In the genomic region with DNA sequence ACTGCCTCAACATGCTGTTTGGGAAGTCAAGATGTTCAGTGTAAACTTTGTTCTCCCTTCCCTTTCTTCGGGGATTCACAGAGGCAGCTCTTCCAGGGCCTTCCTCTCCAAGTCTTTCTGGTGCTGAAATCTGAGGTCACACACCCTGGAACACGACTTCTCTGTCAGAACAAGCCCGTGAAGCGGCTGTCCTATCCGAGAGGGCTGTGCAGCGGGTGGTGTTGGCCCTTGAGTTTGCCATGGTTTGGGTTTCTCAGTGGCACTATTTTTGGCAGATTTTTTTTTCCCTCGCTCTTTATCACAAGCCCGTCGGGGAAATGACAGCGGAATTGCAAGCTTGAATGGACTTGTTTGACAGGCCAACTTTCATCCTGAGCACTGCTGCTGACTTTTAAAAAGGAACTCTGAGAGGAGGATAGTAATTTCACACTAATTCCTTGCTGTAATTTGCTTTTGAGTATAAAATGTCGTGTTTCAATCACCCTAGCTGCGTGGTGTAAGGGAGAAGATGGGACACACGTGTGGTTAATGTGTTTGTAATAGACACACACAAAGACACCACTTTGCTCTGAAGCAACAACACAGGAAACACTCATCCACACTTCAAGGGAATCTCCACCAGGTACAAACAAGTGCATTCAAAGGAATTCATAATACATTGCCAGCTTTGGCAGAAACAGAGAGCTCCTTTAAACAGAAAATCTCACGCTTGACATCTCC, we compare ENCODE assay signal across 13 cellular contexts.
DNase-seq lines count a peak whose midpoint lies in the region; ATAC-seq and TF ChIP-seq lines count a peak whose summit lies in the region.
"Had no signal": no experiment of that assay in that cellular context is flagged by ENCODE, and none has a peak within 500 bp of the region (broad histone marks: within the 10 kb centered on the region; RNA-seq: fewer than 3 reads in every experiment).

No MANE protein-coding gene starts in this region.

- peaks cover 7% of the 10 kb centered on the region for H3K27me3 Mint-ChIP-seq in progenitor cell of endocrine pancreas
- peaks cover 0 to 5% (median 0%) of the 10 kb centered on the region in 5 donors for H3K27me3 Mint-ChIP-seq in naive thymus-derived CD8-positive, alpha-beta T cell
- H3K27me3 Mint-ChIP-seq: activated CD4-positive, alpha-beta memory T cell treated with anti-CD3 and anti-CD28 coated beads for 36 hours; activated naive CD8-positive, alpha-beta T cell had no signal

- no peaks in the 10 kb centered on the region for H3K9me3 Mint-ChIP-seq in progenitor cell of endocrine pancreas (ENCODE audit: low read depth)
- no peaks in the 10 kb centered on the region for H3K9me3 Mint-ChIP-seq in naive thymus-derived CD8-positive, alpha-beta T cell
- H3K9me3 Mint-ChIP-seq: activated CD4-positive, alpha-beta memory T cell treated with anti-CD3 and anti-CD28 coated beads for 36 hours; T-cell had no signal

- intact Hi-C loops in left ventricle myocardium superior (cut with micrococcal nuclease) (loop anchor here (10.0 kb wide), 1 partner anchor 436 kb away; no protein-coding TSS in a partner anchor), aorta (cut with DNase I) (loop anchor here in 1 of 2 donors (5.0 to 10.0 kb wide), 2 partner anchors 43 to 186 kb away; no protein-coding TSS in a partner anchor)

- no peak overlapping the region for H3K4me3 Mint-ChIP-seq in progenitor cell of endocrine pancreas (ENCODE audit: low read depth)
- H3K4me3 Mint-ChIP-seq in naive thymus-derived CD8-positive, alpha-beta T cell: no peak overlapping the region
- H3K4me3 Mint-ChIP-seq: activated CD4-positive, alpha-beta memory T cell treated with anti-CD3 and anti-CD28 coated beads for 36 hours; activated naive CD8-positive, alpha-beta T cell; T-cell had no signal

- H3K27ac ChIP-seq in aorta (ENCODE audit: low read depth in 1 of 2, low read length in 2 of 2): peak overlapping the region; percentile 46 to 69

- H3K27ac Mint-ChIP-seq in progenitor cell of endocrine pancreas: peak overlapping the region; percentile 42
- H3K27ac Mint-ChIP-seq in naive thymus-derived CD8-positive, alpha-beta T cell: peak overlapping the region in 2 of 10 donors; percentile 15 to 35
- H3K27ac Mint-ChIP-seq: activated CD4-positive, alpha-beta memory T cell treated with anti-CD3 and anti-CD28 coated beads for 36 hours; activated naive CD8-positive, alpha-beta T cell; T-cell had no signal

- DNase-seq in activated effector memory CD4-positive, alpha-beta T cell treated with anti-CD3 and anti-CD28 coated beads, Interleukin-2, amount 50 U/mL, for 16 hours: peak; percentile 42
- no peak for DNase-seq in activated effector memory CD4-positive, alpha-beta T cell treated with Interleukin-2 at 50 U/mL for 16 hours
- DNase-seq in left ventricle myocardium superior (peak; percentile 76), progenitor cell of endocrine pancreas (ENCODE audit: low spot score, unreplicated experiment) (no peak), aorta (peak in 1 of 2 donors; percentile 65), EL (no peak), NCI-H1417 treated with DMSO at 0.1 percent for 48 hours (lab: John Stamatoyannopoulos, UW) (no peak)
- no peak for DNase-seq in naive thymus-derived CD8-positive, alpha-beta T cell
- DNase-seq: activated CD4-positive, alpha-beta memory T cell treated with anti-CD3 and anti-CD28 coated beads for 36 hours; DMS153; NCI-H1092 treated with DMSO at 0.1 percent for 48 hours; T-cell had no signal

- H3K9me3 ChIP-seq in aorta (ENCODE audit: control insufficient read depth, low read length): no peaks in the 10 kb centered on the region

- no peak overlapping the region for H3K4me3 ChIP-seq in aorta (ENCODE audit: low read length in 2 of 2)

- POLR2A ChIA-PET in naive thymus-derived CD8-positive, alpha-beta T cell (lab: Charles Lee): interaction anchor here (0.6 kb wide), 1 partner anchor 427 kb away, joined by 3 read pairs; no protein-coding TSS in a partner anchor

- WGBS in aorta, 2 donors: 13 to 22% methylated on average over 14 of the region's 14 CpGs

- peaks cover 3 to 10% of the 10 kb centered on the region in 2 donors for H3K4me1 ChIP-seq in aorta (ENCODE audit: control insufficient read depth in 1 of 2, insufficient read depth in 2 of 2, low read length in 2 of 2)

- H3K4me1 Mint-ChIP-seq in progenitor cell of endocrine pancreas (ENCODE audit: low read depth): peaks cover 33% of the 10 kb centered on the region
- peaks cover 5 to 12% (median 10%) of the 10 kb centered on the region in 4 donors for H3K4me1 Mint-ChIP-seq in naive thymus-derived CD8-positive, alpha-beta T cell

- TF ChIP-seq CTCF in progenitor cell of endocrine pancreas (IDR thresholded peaks at IDR 0.05; ENCODE audit: unreplicated experiment): no peak

- no peaks in the 10 kb centered on the region for H3K27me3 ChIP-seq in aorta (ENCODE audit: control insufficient read depth in 1 of 2, insufficient read depth in 2 of 2, low read length in 1 of 2)

- no peaks in the 10 kb centered on the region for H3K36me3 ChIP-seq in aorta (ENCODE audit: control insufficient read depth in 1 of 2, insufficient read depth in 2 of 2, low read length in 1 of 2)

- no peaks in the 10 kb centered on the region for H3K36me3 Mint-ChIP-seq in progenitor cell of endocrine pancreas (ENCODE audit: insufficient read depth)
- H3K36me3 Mint-ChIP-seq in naive thymus-derived CD8-positive, alpha-beta T cell: no peaks in the 10 kb centered on the region
- H3K36me3 Mint-ChIP-seq: activated CD4-positive, alpha-beta memory T cell treated with anti-CD3 and anti-CD28 coated beads for 36 hours; activated naive CD8-positive, alpha-beta T cell; T-cell had no signal

- ATAC-seq in left ventricle myocardium superior (peak; percentile 46), aorta (ENCODE audit: low FRiP score) (peak; percentile 40)
- no peak for ATAC-seq in naive thymus-derived CD8-positive, alpha-beta T cell
- ATAC-seq: T-cell had no signal

Comparison
In these comparisons a context has a peak if more than half of its experiments do, and no peak if none do; other contexts are left out.
1. DNase-seq: peak in activated effector memory CD4-positive, alpha-beta T cell treated with anti-CD3 and anti-CD28 coated beads, Interleukin-2, amount 50 U/mL, for 16 hours (single experiment) and left ventricle myocardium superior (single experiment); none in activated effector memory CD4-positive, alpha-beta T cell treated with Interleukin-2 at 50 U/mL for 16 hours (single experiment), progenitor cell of endocrine pancreas (single experiment), EL (single experiment), naive thymus-derived CD8-positive, alpha-beta T cell (0 of 10) and NCI-H1417 treated with DMSO at 0.1 percent for 48 hours (single experiment).
2. ATAC-seq: peak in left ventricle myocardium superior (single experiment) and aorta (single experiment); none in naive thymus-derived CD8-positive, alpha-beta T cell (0 of 2).